Comparison of ENCODE assay signal across 8 cellular contexts in the genomic region with DNA sequence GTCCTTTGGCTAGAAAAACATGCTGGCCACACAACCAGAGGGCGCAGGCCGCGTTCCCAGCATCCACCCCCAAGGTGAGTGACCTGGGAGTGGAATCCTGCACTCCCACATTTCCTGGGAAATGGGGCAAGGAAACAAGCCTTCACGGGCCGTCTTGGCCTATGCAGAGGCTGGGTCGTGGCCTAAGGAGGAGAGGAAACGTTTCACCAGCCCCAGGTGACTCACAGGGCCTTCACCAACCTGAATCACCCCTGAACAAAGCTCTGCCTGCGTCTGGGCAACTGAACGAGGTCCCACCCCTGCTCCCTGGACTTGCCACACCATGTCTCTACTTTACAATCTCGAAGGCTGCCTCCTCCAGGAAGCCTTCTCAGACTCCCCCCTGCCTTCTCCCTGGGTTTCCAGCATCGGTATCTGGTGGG. TPM values are rescaled to one million over a fixed set of nuclear protein-coding genes. Genes with fewer than 3 reads are reported as not detected.
DNase-seq lines count a peak whose midpoint lies in the region; TF ChIP-seq lines count a peak whose summit lies in the region.

No MANE protein-coding gene starts in this region.

- peak overlapping the region; percentile 29 for H3K9ac ChIP-seq in iPS-15b (ENCODE audit: low read depth, low read length)

- peak overlapping the region; percentile 29 for H3K27ac ChIP-seq in KOPT-K1 (ENCODE audit: low read depth, low read length, poor library complexity, severe bottlenecking)

- H3K9me3 ChIP-seq in KOPT-K1 (ENCODE audit: insufficient read depth, low read length, poor library complexity, severe bottlenecking) = no peaks in the 10 kb centered on the region
- H3K9me3 ChIP-seq in iPS-15b (ENCODE audit: control insufficient read depth, insufficient read depth, low read length) = no peaks in the 10 kb centered on the region

- DNase-seq in activated T-cell treated with anti-CD3 and anti-CD28 coated beads, Interleukin-2, amount 50 U/mL, for 1 hour = peak; percentile 66
- DNase-seq in stimulated activated CD8-positive, alpha-beta memory T cell treated with anti-CD3 and anti-CD28 coated beads, Interleukin-4, amount 100 ng/mL, for 48 hours = peak; percentile 79
- DNase-seq in COLO668 (lab: John Stamatoyannopoulos, UW; ENCODE audit: unreplicated experiment) = no peak
- DNase-seq in foreskin melanocyte = no peak
- DNase-seq in SKM-1 (lab: John Stamatoyannopoulos, UW; ENCODE audit: unreplicated experiment) = no peak
- DNase-seq in lower leg skin (ENCODE audit: low spot score in 2 of 2) = no peak

- H3K27me3 ChIP-seq in iPS-15b (ENCODE audit: control insufficient read depth, insufficient read depth, low read length) = no peaks in the 10 kb centered on the region

- TF ChIP-seq POLR2A in lower leg skin (IDR thresholded peaks at IDR 0.05) = no peak

- H3K4me3 ChIP-seq in iPS-15b (ENCODE audit: low read depth, low read length) (no peak overlapping the region), lower leg skin (ENCODE audit: low read depth, poor library complexity, severe bottlenecking) (no peak overlapping the region)

- intact Hi-C loops in lower leg skin (cut with DNase I; ENCODE audit: low total_unique reads) = no loop called here

- peaks cover 26% of the 10 kb centered on the region for H3K4me1 ChIP-seq in iPS-15b (ENCODE audit: control insufficient read depth, insufficient read depth, low read length)

- H3K36me3 ChIP-seq in KOPT-K1 (ENCODE audit: insufficient read depth, low read length) = peaks cover 23% of the 10 kb centered on the region
- peaks cover 4% of the 10 kb centered on the region for H3K36me3 ChIP-seq in iPS-15b (ENCODE audit: control insufficient read depth, insufficient read depth, low read length)

- no peak for TF ChIP-seq CTCF in lower leg skin (IDR thresholded peaks at IDR 0.05)

- 46 to 51% methylated on average over 11 of the region's 11 CpGs for WGBS in lower leg skin, 2 donors

RNA-seq across cellular contexts. Expression of a gene that starts 13.2 kb away (rescaled TPM):
- total RNA-seq in lower leg skin = 100 to 1,000 TPM; 258 to 335 (median 307) TPM

Comparison
In these comparisons a context has a peak if more than half of its experiments do, and no peak if none do; other contexts are left out.
1. DNase-seq: peak in activated T-cell treated with anti-CD3 and anti-CD28 coated beads, Interleukin-2, amount 50 U/mL, for 1 hour (single experiment) and stimulated activated CD8-positive, alpha-beta memory T cell treated with anti-CD3 and anti-CD28 coated beads, Interleukin-4, amount 100 ng/mL, for 48 hours (single experiment); none in COLO668 (single experiment), foreskin melanocyte (single experiment), SKM-1 (single experiment) and lower leg skin (0 of 2).